In genomic region chr1:1118011-1118892, GRCh38 we compare ENCODE assay signal across 1 cellular context.
TF ChIP-seq lines count a peak whose summit lies in the region.

No MANE protein-coding gene starts in this region.

TF ChIP-seq in IMR-90, 13 proteins besides CTCF, POLR2A, EP300 and RAD21:
- TF ChIP-seq RCOR1 (IDR thresholded peaks at IDR 0.05; ENCODE audit: insufficient replicate concordance, low read length) (no peak), CHD1 (IDR thresholded peaks at IDR 0.05; ENCODE audit: low read depth, low read length) (no peak), FOS (IDR thresholded peaks at IDR 0.05; ENCODE audit: low read depth, low read length) (no peak)
